In the genomic region with DNA sequence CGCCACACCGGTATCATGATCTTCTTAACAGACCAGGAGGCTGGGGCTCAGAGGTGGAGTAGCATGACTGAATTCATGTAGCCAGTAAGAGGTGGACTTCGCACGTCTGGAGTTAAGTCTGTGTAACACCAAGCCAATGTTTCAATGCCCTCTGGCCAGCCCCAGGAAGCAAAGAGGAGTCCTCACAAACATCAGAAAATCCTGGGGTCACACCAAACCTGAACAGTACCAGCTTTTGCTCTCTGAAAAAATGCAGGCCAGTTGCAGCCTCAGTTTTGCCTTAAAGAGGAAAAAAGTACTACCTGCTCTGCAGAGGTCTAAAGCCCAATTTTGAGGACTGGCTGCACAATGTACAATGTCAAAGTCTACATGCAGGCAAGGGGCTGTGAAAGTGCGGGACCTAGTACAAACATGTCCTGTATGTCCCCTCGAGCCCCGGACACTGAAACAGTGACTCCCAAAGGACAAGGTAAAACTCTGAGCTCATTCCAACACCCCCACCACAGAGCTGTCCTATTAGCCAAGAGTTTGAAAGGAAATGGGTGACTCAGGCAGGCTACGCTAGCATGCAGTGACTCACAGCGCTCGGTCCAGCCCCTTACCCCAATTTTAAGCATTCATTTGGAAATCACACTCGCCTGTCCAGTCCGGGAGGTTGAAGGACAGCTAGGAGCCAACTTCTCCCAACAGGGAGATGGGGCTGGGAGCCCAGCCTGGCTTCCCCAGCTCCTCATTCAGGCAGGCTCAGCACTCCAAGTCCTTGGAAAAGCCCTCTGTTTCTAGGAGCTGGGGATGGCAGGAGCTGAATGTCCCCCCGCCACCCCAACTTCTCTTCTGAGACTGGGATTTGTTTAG, we compare ENCODE assay signal across 1 cellular context.
TF ChIP-seq lines count a peak whose summit lies in the region.

No MANE protein-coding gene starts in this region.

TF ChIP-seq in K562, 482 proteins besides CTCF, POLR2A, EP300 and RAD21 (continues in another document):
- TF ChIP-seq HDAC2 (IDR thresholded peaks at IDR 0.05) (peak; percentile 16; the same call in 1 of the 2 replicates), ARID1B (IDR thresholded peaks at IDR 0.05) (peak; percentile 63), ZSCAN32 (CRISPR knock-in tag; IDR thresholded peaks at IDR 0.05) (no peak), JUN (IDR thresholded peaks at IDR 0.05; ENCODE audit: borderline replicate concordance, low read depth, low read length) (peak; percentile 94), JUN (CRISPR knock-in tag; IDR thresholded peaks at IDR 0.05; ENCODE audit: borderline replicate concordance) (no peak), YBX1 (IDR thresholded peaks at IDR 0.05) (no peak), DPF2 (IDR thresholded peaks at IDR 0.05) (peak; percentile 76), SMARCE1 (IDR thresholded peaks at IDR 0.05) (peak; percentile 83), TAF7 (tag; IDR thresholded peaks at IDR 0.05) (no peak), NFE2 (IDR thresholded peaks at IDR 0.05; ENCODE audit: low read depth) (peak; percentile 46), PHB2 (IDR thresholded peaks at IDR 0.05; ENCODE audit: low read depth) (no peak), EGR1 (conservative IDR thresholded peaks at IDR 0.05) (peak; percentile 53), EZH2 (IDR thresholded peaks at IDR 0.05; ENCODE audit: borderline replicate concordance, low read depth, low read length) (no peak), CBX3 (IDR thresholded peaks at IDR 0.05; ENCODE audit: borderline replicate concordance in 1 of 2, low read length in 2 of 2) (no peak), CEBPB (tag; IDR thresholded peaks at IDR 0.05) (peak; percentile 56), L3MBTL2 (IDR thresholded peaks at IDR 0.05) (0 out of 2 replicates have a peak, but pooled peaks have one; percentile 48), CHCHD3 (CRISPR knock-in tag; IDR thresholded peaks at IDR 0.05) (no peak), NRF1 (conservative IDR thresholded peaks at IDR 0.05 in 1 of 2, IDR thresholded peaks at IDR 0.05 in 1 of 2) (peak in 1 of 2 experiments; percentile 17; a peak in 1 of 4 replicates), RBFOX2 (IDR thresholded peaks at IDR 0.05; ENCODE audit: low read depth, low read length) (peak; percentile 40), SRSF9 (IDR thresholded peaks at IDR 0.05; ENCODE audit: borderline replicate concordance, low read depth, low read length) (no peak), CREM (IDR thresholded peaks at IDR 0.05; ENCODE audit: low read depth) (peak; percentile 50; the same call in 1 of the 2 replicates), RCOR1 (IDR thresholded peaks at IDR 0.05; ENCODE audit: borderline replicate concordance in 1 of 2, low read depth in 2 of 2, low read length in 2 of 2) (peak in 1 of 2 experiments; percentile 12; a peak in 1 of 4 replicates), ZSCAN29 (IDR thresholded peaks at IDR 0.05) (no peak), ESRRA (IDR thresholded peaks at IDR 0.05; ENCODE audit: borderline replicate concordance, low read depth) (0 out of 2 replicates have a peak, but pooled peaks have one; percentile 24), NBN (IDR thresholded peaks at IDR 0.05; ENCODE audit: low read depth) (0 out of 2 replicates have a peak, but pooled peaks have one; percentile 20), ATF7 (IDR thresholded peaks at IDR 0.05) (peak; percentile 61; the same call in 1 of the 2 replicates), NFXL1 (CRISPR knock-in tag; IDR thresholded peaks at IDR 0.05) (no peak), HCFC1 (IDR thresholded peaks at IDR 0.05; ENCODE audit: low read depth, low read length) (no peak), EWSR1 (IDR thresholded peaks at IDR 0.05; ENCODE audit: borderline replicate concordance, low read depth, partially characterized antibody) (no peak), NEUROD1 (IDR thresholded peaks at IDR 0.05; ENCODE audit: borderline replicate concordance, low read depth, low read length, partially characterized antibody) (peak; percentile 68), FOS (IDR thresholded peaks at IDR 0.05; ENCODE audit: extremely low read depth, insufficient read length) (peak; percentile 58), PRMT5 (CRISPR knock-in tag; IDR thresholded peaks at IDR 0.05) (no peak)
- TF ChIP-seq, protein P1, sequence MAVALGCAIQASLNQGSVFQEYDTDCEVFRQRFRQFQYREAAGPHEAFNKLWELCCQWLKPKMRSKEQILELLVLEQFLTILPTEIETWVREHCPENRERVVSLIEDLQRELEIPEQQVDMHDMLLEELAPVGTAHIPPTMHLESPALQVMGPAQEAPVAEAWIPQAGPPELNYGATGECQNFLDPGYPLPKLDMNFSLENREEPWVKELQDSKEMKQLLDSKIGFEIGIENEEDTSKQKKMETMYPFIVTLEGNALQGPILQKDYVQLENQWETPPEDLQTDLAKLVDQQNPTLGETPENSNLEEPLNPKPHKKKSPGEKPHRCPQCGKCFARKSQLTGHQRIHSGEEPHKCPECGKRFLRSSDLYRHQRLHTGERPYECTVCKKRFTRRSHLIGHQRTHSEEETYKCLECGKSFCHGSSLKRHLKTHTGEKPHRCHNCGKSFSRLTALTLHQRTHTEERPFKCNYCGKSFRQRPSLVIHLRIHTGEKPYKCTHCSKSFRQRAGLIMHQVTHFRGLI (CRISPR knock-in tag; IDR thresholded peaks at IDR 0.05): no peak
- TF ChIP-seq, protein P2, sequence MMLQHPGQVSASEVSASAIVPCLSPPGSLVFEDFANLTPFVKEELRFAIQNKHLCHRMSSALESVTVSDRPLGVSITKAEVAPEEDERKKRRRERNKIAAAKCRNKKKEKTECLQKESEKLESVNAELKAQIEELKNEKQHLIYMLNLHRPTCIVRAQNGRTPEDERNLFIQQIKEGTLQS (IDR thresholded peaks at IDR 0.05): peak; percentile 93
- TF ChIP-seq, protein P2 (CRISPR knock-in tag; conservative IDR thresholded peaks at IDR 0.05): no peak; the same call in 1 of the 2 replicates
- TF ChIP-seq, protein P3, sequence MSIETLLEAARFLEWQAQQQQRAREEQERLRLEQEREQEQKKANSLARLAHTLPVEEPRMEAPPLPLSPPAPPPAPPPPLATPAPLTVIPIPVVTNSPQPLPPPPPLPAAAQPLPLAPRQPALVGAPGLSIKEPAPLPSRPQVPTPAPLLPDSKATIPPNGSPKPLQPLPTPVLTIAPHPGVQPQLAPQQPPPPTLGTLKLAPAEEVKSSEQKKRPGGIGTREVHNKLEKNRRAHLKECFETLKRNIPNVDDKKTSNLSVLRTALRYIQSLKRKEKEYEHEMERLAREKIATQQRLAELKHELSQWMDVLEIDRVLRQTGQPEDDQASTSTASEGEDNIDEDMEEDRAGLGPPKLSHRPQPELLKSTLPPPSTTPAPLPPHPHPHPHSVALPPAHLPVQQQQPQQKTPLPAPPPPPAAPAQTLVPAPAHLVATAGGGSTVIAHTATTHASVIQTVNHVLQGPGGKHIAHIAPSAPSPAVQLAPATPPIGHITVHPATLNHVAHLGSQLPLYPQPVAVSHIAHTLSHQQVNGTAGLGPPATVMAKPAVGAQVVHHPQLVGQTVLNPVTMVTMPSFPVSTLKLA (conservative IDR thresholded peaks at IDR 0.05): no peak; a peak in 1 of 4 replicates
- TF ChIP-seq, protein P4, sequence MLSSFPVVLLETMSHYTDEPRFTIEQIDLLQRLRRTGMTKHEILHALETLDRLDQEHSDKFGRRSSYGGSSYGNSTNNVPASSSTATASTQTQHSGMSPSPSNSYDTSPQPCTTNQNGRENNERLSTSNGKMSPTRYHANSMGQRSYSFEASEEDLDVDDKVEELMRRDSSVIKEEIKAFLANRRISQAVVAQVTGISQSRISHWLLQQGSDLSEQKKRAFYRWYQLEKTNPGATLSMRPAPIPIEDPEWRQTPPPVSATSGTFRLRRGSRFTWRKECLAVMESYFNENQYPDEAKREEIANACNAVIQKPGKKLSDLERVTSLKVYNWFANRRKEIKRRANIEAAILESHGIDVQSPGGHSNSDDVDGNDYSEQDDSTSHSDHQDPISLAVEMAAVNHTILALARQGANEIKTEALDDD (IDR thresholded peaks at IDR 0.05): no peak
- TF ChIP-seq, protein P5, sequence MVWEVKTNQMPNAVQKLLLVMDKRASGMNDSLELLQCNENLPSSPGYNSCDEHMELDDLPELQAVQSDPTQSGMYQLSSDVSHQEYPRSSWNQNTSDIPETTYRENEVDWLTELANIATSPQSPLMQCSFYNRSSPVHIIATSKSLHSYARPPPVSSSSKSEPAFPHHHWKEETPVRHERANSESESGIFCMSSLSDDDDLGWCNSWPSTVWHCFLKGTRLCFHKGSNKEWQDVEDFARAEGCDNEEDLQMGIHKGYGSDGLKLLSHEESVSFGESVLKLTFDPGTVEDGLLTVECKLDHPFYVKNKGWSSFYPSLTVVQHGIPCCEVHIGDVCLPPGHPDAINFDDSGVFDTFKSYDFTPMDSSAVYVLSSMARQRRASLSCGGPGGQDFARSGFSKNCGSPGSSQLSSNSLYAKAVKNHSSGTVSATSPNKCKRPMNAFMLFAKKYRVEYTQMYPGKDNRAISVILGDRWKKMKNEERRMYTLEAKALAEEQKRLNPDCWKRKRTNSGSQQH (CRISPR knock-in tag; IDR thresholded peaks at IDR 0.05): no peak
- TF ChIP-seq, protein P6, sequence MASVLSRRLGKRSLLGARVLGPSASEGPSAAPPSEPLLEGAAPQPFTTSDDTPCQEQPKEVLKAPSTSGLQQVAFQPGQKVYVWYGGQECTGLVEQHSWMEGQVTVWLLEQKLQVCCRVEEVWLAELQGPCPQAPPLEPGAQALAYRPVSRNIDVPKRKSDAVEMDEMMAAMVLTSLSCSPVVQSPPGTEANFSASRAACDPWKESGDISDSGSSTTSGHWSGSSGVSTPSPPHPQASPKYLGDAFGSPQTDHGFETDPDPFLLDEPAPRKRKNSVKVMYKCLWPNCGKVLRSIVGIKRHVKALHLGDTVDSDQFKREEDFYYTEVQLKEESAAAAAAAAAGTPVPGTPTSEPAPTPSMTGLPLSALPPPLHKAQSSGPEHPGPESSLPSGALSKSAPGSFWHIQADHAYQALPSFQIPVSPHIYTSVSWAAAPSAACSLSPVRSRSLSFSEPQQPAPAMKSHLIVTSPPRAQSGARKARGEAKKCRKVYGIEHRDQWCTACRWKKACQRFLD (CRISPR knock-in tag; IDR thresholded peaks at IDR 0.05): 0 out of 2 replicates have a peak, but pooled peaks have one; percentile 26
- TF ChIP-seq, protein P7, sequence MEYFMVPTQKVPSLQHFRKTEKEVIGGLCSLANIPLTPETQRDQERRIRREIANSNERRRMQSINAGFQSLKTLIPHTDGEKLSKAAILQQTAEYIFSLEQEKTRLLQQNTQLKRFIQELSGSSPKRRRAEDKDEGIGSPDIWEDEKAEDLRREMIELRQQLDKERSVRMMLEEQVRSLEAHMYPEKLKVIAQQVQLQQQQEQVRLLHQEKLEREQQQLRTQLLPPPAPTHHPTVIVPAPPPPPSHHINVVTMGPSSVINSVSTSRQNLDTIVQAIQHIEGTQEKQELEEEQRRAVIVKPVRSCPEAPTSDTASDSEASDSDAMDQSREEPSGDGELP (CRISPR knock-in tag; IDR thresholded peaks at IDR 0.05; ENCODE audit: borderline replicate concordance): 0 out of 2 replicates have a peak, but pooled peaks have one; percentile 19
